In the genomic region with DNA sequence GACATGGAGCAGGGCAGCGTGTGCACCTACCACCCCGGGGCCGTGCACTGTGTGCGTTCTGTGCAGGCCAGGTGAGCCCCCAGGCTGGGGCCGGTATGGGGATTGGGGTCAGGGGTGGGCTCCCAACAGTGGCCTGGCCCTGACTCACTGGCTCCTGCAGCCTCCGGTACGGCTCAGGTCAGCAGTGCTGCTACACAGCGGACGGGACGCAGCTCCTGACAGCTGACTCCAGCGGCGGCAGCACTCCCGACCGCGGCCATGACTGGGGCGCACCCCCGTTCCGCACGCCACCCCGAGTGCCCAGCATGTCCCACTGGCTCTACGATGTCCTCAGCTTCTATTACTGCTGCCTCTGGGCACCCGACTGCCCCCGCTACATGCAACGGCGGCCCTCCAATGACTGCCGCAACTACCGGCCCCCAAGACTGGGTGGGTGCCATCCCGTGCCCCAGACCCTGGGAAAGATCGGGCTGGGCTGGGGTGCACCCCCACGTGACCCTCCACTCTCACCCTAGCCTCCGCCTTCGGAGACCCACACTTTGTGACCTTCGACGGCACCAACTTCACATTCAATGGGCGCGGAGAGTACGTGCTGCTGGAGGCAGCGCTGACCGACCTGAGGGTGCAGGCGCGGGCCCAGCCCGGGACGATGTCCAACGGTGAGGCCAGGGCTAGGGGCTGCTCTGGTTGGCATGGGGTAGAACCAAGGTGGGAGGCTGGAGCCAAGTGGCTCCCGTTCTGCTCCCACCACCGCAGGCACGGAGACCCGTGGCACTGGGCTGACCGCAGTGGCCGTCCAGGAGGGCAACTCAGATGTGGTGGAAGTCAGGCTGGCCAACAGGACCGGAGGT, we compare ENCODE assay signal across 25 cellular contexts. TPM values are rescaled to one million over a fixed set of nuclear protein-coding genes. Genes with fewer than 3 reads are reported as not detected.
A peak's percentile ranks its signal among the peaks of the same experiment; 100 is the strongest.
DNase-seq lines count a peak whose midpoint lies in the region; ATAC-seq and TF ChIP-seq lines count a peak whose summit lies in the region.
"Had no signal": no experiment of that assay in that cellular context is flagged by ENCODE, and none has a peak within 500 bp of the region (broad histone marks: within the 10 kb centered on the region; RNA-seq: fewer than 3 reads in every experiment).

No MANE protein-coding gene starts in this region.

- no peak overlapping the region for H3K4me3 ChIP-seq in neuronal stem cell (ENCODE audit: low read length in 2 of 2)
- no peak overlapping the region for H3K4me3 ChIP-seq in aorta (ENCODE audit: low read length in 2 of 2)
- H3K4me3 ChIP-seq: GM23248 had no signal

- H3K4me2 ChIP-seq in neuronal stem cell (ENCODE audit: insufficient read depth, low read length, poor library complexity, severe bottlenecking): no peak overlapping the region

- H3K79me1 ChIP-seq in neuronal stem cell (ENCODE audit: low read depth, low read length): peaks cover 3% of the 10 kb centered on the region

- H3K36me3 Mint-ChIP-seq in natural killer cell treated with Interleukin-12 subunit alpha and Interleukin-12 subunit beta and Interleukin-15 and Interleukin-18, amount 100 ng/mL, for 72 hours: no peaks in the 10 kb centered on the region
- H3K36me3 Mint-ChIP-seq in natural killer cell: no peaks in the 10 kb centered on the region
- H3K36me3 Mint-ChIP-seq: CD8-positive, alpha-beta memory T cell; IgD-negative memory B cell had no signal

- no peaks in the 10 kb centered on the region for H3K9me3 Mint-ChIP-seq in natural killer cell treated with Interleukin-12 subunit alpha and Interleukin-12 subunit beta and Interleukin-15 and Interleukin-18, amount 100 ng/mL, for 72 hours
- H3K9me3 Mint-ChIP-seq in natural killer cell: no peaks in the 10 kb centered on the region
- H3K9me3 Mint-ChIP-seq: CD8-positive, alpha-beta memory T cell; IgD-negative memory B cell had no signal

- H2AFZ ChIP-seq in neuronal stem cell (ENCODE audit: low read length): no peak overlapping the region
- H2AFZ ChIP-seq: GM23248 had no signal

- no peaks in the 10 kb centered on the region for H3K36me3 ChIP-seq in neuronal stem cell (replicated peaks in 1 of 2; ENCODE audit: control insufficient read depth in 2 of 2, insufficient read depth in 2 of 2, low read length in 2 of 2)
- H3K36me3 ChIP-seq in aorta (ENCODE audit: control insufficient read depth in 1 of 2, insufficient read depth in 2 of 2, low read length in 1 of 2): no peaks in the 10 kb centered on the region

- H3K27ac Mint-ChIP-seq in natural killer cell treated with Interleukin-12 subunit alpha and Interleukin-12 subunit beta and Interleukin-15 and Interleukin-18, amount 100 ng/mL, for 72 hours: no peak overlapping the region
- H3K27ac Mint-ChIP-seq in natural killer cell: no peak overlapping the region
- H3K27ac Mint-ChIP-seq: CD8-positive, alpha-beta memory T cell; IgD-negative memory B cell had no signal

- H2AK5ac ChIP-seq in neuronal stem cell (ENCODE audit: low read depth, low read length): peak overlapping the region; percentile 84

- no peak overlapping the region for H4K8ac ChIP-seq in neuronal stem cell (ENCODE audit: low read depth, low read length)

- peak overlapping the region; percentile 11 for H3K4ac ChIP-seq in neuronal stem cell (ENCODE audit: low read length)

- peak overlapping the region; percentile 41 for H2BK12ac ChIP-seq in neuronal stem cell (ENCODE audit: low read length)

- peak overlapping the region; percentile 24 for H2BK5ac ChIP-seq in neuronal stem cell (ENCODE audit: low read length)

- H3K27me3 ChIP-seq in neuronal stem cell (ENCODE audit: control insufficient read depth in 3 of 3, insufficient read depth in 3 of 3, low read depth in 1 of 3, low read length in 3 of 3) (no peaks in the 10 kb centered on the region), aorta (ENCODE audit: control insufficient read depth in 1 of 2, insufficient read depth in 2 of 2, low read length in 1 of 2) (no peaks in the 10 kb centered on the region)

- H3K23ac ChIP-seq in neuronal stem cell (ENCODE audit: low read depth, low read length, poor library complexity): peak overlapping the region; percentile 43

- no peak for TF ChIP-seq CTCF in natural killer cell (IDR thresholded peaks at IDR 0.05)

- peaks cover 3% of the 10 kb centered on the region in 2 donors for H3K4me1 ChIP-seq in neuronal stem cell (ENCODE audit: control insufficient read depth in 2 of 2, insufficient read depth in 1 of 2, low read depth in 1 of 2, low read length in 2 of 2)
- no peaks in the 10 kb centered on the region for H3K4me1 ChIP-seq in aorta (ENCODE audit: control insufficient read depth in 1 of 2, insufficient read depth in 2 of 2, low read length in 2 of 2)

- no CpG with 5 or more reads among the region's 51 CpGs for WGBS in neuronal stem cell (ENCODE audit: extremely low coverage in 2 of 2, insufficient read length in 2 of 2, insufficient replicate concordance in 1 of 2), 2 donors
- WGBS in aorta, 2 donors: 95 to 96% methylated on average over 50 to 51 of the region's 51 CpGs

- H2BK15ac ChIP-seq in neuronal stem cell (ENCODE audit: low read length): peak overlapping the region; percentile 81

- no peaks in the 10 kb centered on the region for H3K9me3 ChIP-seq in neuronal stem cell (replicated peaks in 1 of 2; ENCODE audit: control insufficient read depth in 2 of 2, insufficient read depth in 1 of 2, low read depth in 1 of 2, low read length in 2 of 2)
- no peaks in the 10 kb centered on the region for H3K9me3 ChIP-seq in aorta (ENCODE audit: control insufficient read depth, low read length)

- ATAC-seq in natural killer cell treated with Interleukin-12 subunit alpha and Interleukin-12 subunit beta and Interleukin-15 and Interleukin-18, amount 100 ng/mL, for 72 hours: no peak
- no peak for ATAC-seq in natural killer cell
- ATAC-seq in aorta (ENCODE audit: low FRiP score): no peak
- ATAC-seq in GM18858 (IDR thresholded peaks at IDR 0.05; ENCODE audit: unreplicated experiment): no peak
- ATAC-seq: HCT116 had no signal

- H3K14ac ChIP-seq in neuronal stem cell (ENCODE audit: low read length): peak overlapping the region; percentile 38

- H2BK120ac ChIP-seq in neuronal stem cell (ENCODE audit: low read depth, low read length): no peak overlapping the region

- H3K4me1 Mint-ChIP-seq in natural killer cell treated with Interleukin-12 subunit alpha and Interleukin-12 subunit beta and Interleukin-15 and Interleukin-18, amount 100 ng/mL, for 72 hours (ENCODE audit: low read depth in 2 of 2): peaks cover 0 to 4% of the 10 kb centered on the region in 2 donors
- H3K4me1 Mint-ChIP-seq in natural killer cell: no peaks in the 10 kb centered on the region
- H3K4me1 Mint-ChIP-seq: CD8-positive, alpha-beta memory T cell; IgD-negative memory B cell had no signal

- intact Hi-C loops in natural killer cell (cut with micrococcal nuclease) (loop anchor here (10.0 kb wide), 1 partner anchor 339 kb away; no protein-coding TSS in a partner anchor), aorta (cut with DNase I) (no loop called here)

- H3K27ac ChIP-seq in neuronal stem cell (replicated peaks; ENCODE audit: low read length): no peak overlapping the region
- H3K27ac ChIP-seq in aorta (ENCODE audit: low read depth in 1 of 2, low read length in 2 of 2): no peak overlapping the region
- H3K27ac ChIP-seq: C4-2B, GM23248 had no signal

- H3K18ac ChIP-seq in neuronal stem cell (ENCODE audit: low read length): peak overlapping the region; percentile 48

- DNase-seq in activated CD4-positive, CD25-positive, alpha-beta regulatory T cell treated with anti-CD3 and anti-CD28 coated beads, Interleukin-2, amount 50 U/mL, for 72 hours: peak; percentile 29
- DNase-seq in activated CD4-positive, CD25-positive, alpha-beta regulatory T cell (lab: John Stamatoyannopoulos, UW): no peak
- peak; percentile 55 for DNase-seq in natural killer cell treated with Interleukin-12 subunit alpha and Interleukin-12 subunit beta and Interleukin-15 and Interleukin-18, amount 100 ng/mL, for 72 hours (ENCODE audit: low spot score)
- DNase-seq in natural killer cell: no peak
- no peak for DNase-seq in neuronal stem cell (ENCODE audit: low spot score)
- DNase-seq in aorta: peak; percentile 41 to 68
- no peak for DNase-seq in activated CD4-positive, alpha-beta T cell treated with anti-CD3 and anti-CD28 coated beads, Interleukin-2, amount 50 U/mL, for 1 hour
- DNase-seq: Calu3, DMS153, GM23248, MV-4-11, NCI-H1694, NCI-H2081, NCI-H2171 treated with DMSO at 0.1 percent for 48 hours, NCI-H524 treated with DMSO at 0.1 percent for 48 hours, OCI-M1, SHP77 had no signal

- H4K91ac ChIP-seq in neuronal stem cell (ENCODE audit: low read depth, low read length, poor library complexity): no peak overlapping the region

- peak overlapping the region; percentile 60 for H3K9ac ChIP-seq in neuronal stem cell (ENCODE audit: low read depth, low read length, poor library complexity)
- H3K9ac ChIP-seq: GM23248 had no signal

- H3K27me3 Mint-ChIP-seq in natural killer cell treated with Interleukin-12 subunit alpha and Interleukin-12 subunit beta and Interleukin-15 and Interleukin-18, amount 100 ng/mL, for 72 hours: no peaks in the 10 kb centered on the region
- H3K27me3 Mint-ChIP-seq in natural killer cell (ENCODE audit: low read depth in 2 of 2): no peaks in the 10 kb centered on the region
- H3K27me3 Mint-ChIP-seq: CD8-positive, alpha-beta memory T cell; IgD-negative memory B cell had no signal

- H3K4me3 Mint-ChIP-seq in natural killer cell treated with Interleukin-12 subunit alpha and Interleukin-12 subunit beta and Interleukin-15 and Interleukin-18, amount 100 ng/mL, for 72 hours: no peak overlapping the region
- H3K4me3 Mint-ChIP-seq in natural killer cell: no peak overlapping the region
- H3K4me3 Mint-ChIP-seq: CD8-positive, alpha-beta memory T cell; IgD-negative memory B cell had no signal

RNA-seq across cellular contexts. Expression of a gene that starts 4.4 kb away (rescaled TPM):
- 1 to 10 TPM; 2.4 to 2.7 TPM for total RNA-seq in natural killer cell treated with Interleukin-12 subunit alpha and Interleukin-12 subunit beta and Interleukin-15 and Interleukin-18, amount 100 ng/mL, for 72 hours
- 1 to 10 TPM in 2 of 3 donors, under 1 TPM in 1; 0.75 to 1.7 (median 1.5) TPM for total RNA-seq in natural killer cell
- 0.25 TPM for polyA plus RNA-seq in neuronal stem cell (2013, experiment 1 of 2)
- 0.18 TPM for polyA plus RNA-seq in neuronal stem cell (2013, experiment 2 of 2)
- total RNA-seq in aorta: 10 to 100 TPM; 11.2 to 15.0 TPM
- polyA plus RNA-seq in aorta: 10 to 100 TPM in 1 of 2 donors, 1 to 10 TPM in 1; 7.1 to 79.5 TPM
- total RNA-seq: G401, GM23248 had no signal
- polyA plus RNA-seq: CD8-positive, alpha-beta memory T cell; IgD-negative memory B cell had no signal

RNA-seq across cellular contexts. Expression of a gene that starts 59.2 kb away (rescaled TPM):
- total RNA-seq in natural killer cell treated with Interleukin-12 subunit alpha and Interleukin-12 subunit beta and Interleukin-15 and Interleukin-18, amount 100 ng/mL, for 72 hours: under 1 TPM; 0.33 to 0.42 TPM
- not detected for total RNA-seq in natural killer cell
- not detected for polyA plus RNA-seq in neuronal stem cell (2013, experiment 1 of 2)
- 0.01 TPM for polyA plus RNA-seq in neuronal stem cell (2013, experiment 2 of 2)
- total RNA-seq in aorta: 10 to 100 TPM; 50.8 to 61.6 TPM
- polyA plus RNA-seq in aorta: 100 to 1,000 TPM in 1 of 2 donors, 10 to 100 TPM in 1; 52.3 to 434 TPM
- total RNA-seq: A172; CD8-positive, alpha-beta memory T cell; G401; M059J had no signal
- polyA plus RNA-seq: CD8-positive, alpha-beta memory T cell; IgD-negative memory B cell had no signal

Comparison
In these comparisons a context has a peak if more than half of its experiments do, and no peak if none do; other contexts are left out.
1. DNase-seq: peak in activated CD4-positive, CD25-positive, alpha-beta regulatory T cell treated with anti-CD3 and anti-CD28 coated beads, Interleukin-2, amount 50 U/mL, for 72 hours (single experiment), natural killer cell treated with Interleukin-12 subunit alpha and Interleukin-12 subunit beta and Interleukin-15 and Interleukin-18, amount 100 ng/mL, for 72 hours (single experiment) and aorta (2 of 2); none in activated CD4-positive, CD25-positive, alpha-beta regulatory T cell (0 of 4), natural killer cell (single experiment), neuronal stem cell (single experiment) and activated CD4-positive, alpha-beta T cell treated with anti-CD3 and anti-CD28 coated beads, Interleukin-2, amount 50 U/mL, for 1 hour (single experiment).
2. RNA of a gene that starts 59.2 kb away (total RNA-seq): 50.8 to 61.6 TPM in aorta; 0.33 to 0.42 TPM in natural killer cell treated with Interleukin-12 subunit alpha and Interleukin-12 subunit beta and Interleukin-15 and Interleukin-18, amount 100 ng/mL, for 72 hours and not detected in natural killer cell; every median in the first group is over 10 times any median in the second.